Comparison of ENCODE assay signal across 16 cellular contexts in the genomic region with DNA sequence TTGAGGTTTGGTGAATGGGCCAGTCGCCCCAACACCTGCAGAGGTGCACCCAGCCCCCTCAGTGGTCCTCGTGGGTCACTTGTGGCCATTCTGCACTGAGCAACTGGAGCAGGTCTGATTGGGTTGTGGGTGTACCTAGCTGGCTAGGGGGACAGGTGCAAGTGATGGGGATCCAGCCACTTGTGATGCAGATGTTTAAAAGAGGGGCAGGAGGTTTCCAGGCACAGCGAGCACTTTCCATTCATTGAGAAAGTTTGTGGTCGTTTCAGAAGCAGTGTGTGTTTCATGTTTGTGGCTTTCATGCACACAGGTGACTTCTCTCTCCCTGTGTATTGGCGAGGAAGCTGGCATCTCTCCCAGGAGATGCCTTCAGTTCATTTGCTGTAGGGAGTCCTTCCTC. TPM values are rescaled to one million over a fixed set of nuclear protein-coding genes. Genes with fewer than 3 reads are reported as not detected.
DNase-seq lines count a peak whose midpoint lies in the region; ATAC-seq, FAIRE-seq and TF ChIP-seq lines count a peak whose summit lies in the region.
"Had no signal": no experiment of that assay in that cellular context is flagged by ENCODE, and none has a peak within 500 bp of the region (broad histone marks: within the 10 kb centered on the region; RNA-seq: fewer than 3 reads in every experiment).

No MANE protein-coding gene starts in this region.

- H3K36me3 ChIP-seq in adrenal gland (replicated peaks in 1 of 2), result no peaks in the 10 kb centered on the region

- peaks cover 36 to 54% of the 10 kb centered on the region in 2 donors for H3K36me3 Mint-ChIP-seq in CD14-positive monocyte
- peaks cover 11% of the 10 kb centered on the region for H3K36me3 Mint-ChIP-seq in memory B cell

- no peak overlapping the region for H3K27ac ChIP-seq in adrenal gland
- H3K27ac ChIP-seq: coronary artery, right lobe of liver, stomach had no signal

- DNase-seq in CD14-positive monocyte (ENCODE audit: low spot score) (no peak), GM12891 (ENCODE audit: insufficient read length, low spot score) (no peak), RPMI8226 (peak; percentile 10), memory B cell (ENCODE audit: low spot score in 2 of 2) (no peak), adrenal gland (no peak), COR-L47 (lab: John Stamatoyannopoulos, UW) (no peak), left ventricle myocardium superior (no peak), HTR-8/SVneo (ENCODE audit: insufficient read length, low spot score) (no peak)
- DNase-seq: GF-D8, IMR-90, NCI-H1092 treated with DMSO at 0.1 percent for 48 hours, PC-3, stomach had no signal

- H3K27ac Mint-ChIP-seq in CD14-positive monocyte (peak overlapping the region in 4 of 7 donors; percentile 24 to 63 (median 52)), memory B cell (peak overlapping the region; percentile 70)

- FAIRE-seq in GM12891 (lab: Jason Lieb, UNC), result peak; percentile 81
- FAIRE-seq in HTR-8/SVneo (lab: Jason Lieb, UNC), result no peak

- intact Hi-C loops in CD14-positive monocyte (cut with micrococcal nuclease) (no loop called here), adrenal gland (cut with DNase I) (no loop called here), left ventricle myocardium superior (cut with micrococcal nuclease) (no loop called here)

- H3K4me3 ChIP-seq in adrenal gland, result no peak overlapping the region
- H3K4me3 ChIP-seq: coronary artery, right lobe of liver, stomach had no signal

- H3K9me3 Mint-ChIP-seq in CD14-positive monocyte (no peaks in the 10 kb centered on the region), memory B cell (no peaks in the 10 kb centered on the region)

- WGBS in adrenal gland, 4 donors, result 80 to 84% (median 83%) methylated on average over 3 to 5 of the region's 5 CpGs

- H3K27me3 ChIP-seq in adrenal gland, result no peaks in the 10 kb centered on the region
- H3K27me3 ChIP-seq: right lobe of liver, stomach had no signal

- H3K4me1 ChIP-seq in adrenal gland (replicated peaks in 1 of 2), result peaks cover 0 to 6% of the 10 kb centered on the region in 2 donors

- H3K27me3 Mint-ChIP-seq in CD14-positive monocyte (ENCODE audit: low read depth in 3 of 3) (peaks cover 0 to 2% (median 1%) of the 10 kb centered on the region in 3 donors), memory B cell (no peaks in the 10 kb centered on the region)

- peaks cover 12% of the 10 kb centered on the region for H3K4me1 Mint-ChIP-seq in CD14-positive monocyte
- H3K4me1 Mint-ChIP-seq in memory B cell, result peaks cover 36% of the 10 kb centered on the region

- H3K4me3 Mint-ChIP-seq in CD14-positive monocyte (no peak overlapping the region), memory B cell (no peak overlapping the region)

- TF ChIP-seq POLR2A in GM12891 (IDR thresholded peaks at IDR 0.05; ENCODE audit: low read depth, low read length) (no peak), adrenal gland (IDR thresholded peaks at IDR 0.05) (no peak)

- H3K9me3 ChIP-seq in adrenal gland (replicated peaks in 1 of 3), result no peaks in the 10 kb centered on the region
- H3K9me3 ChIP-seq: right lobe of liver, stomach had no signal

- TF ChIP-seq CTCF in CD14-positive monocyte (IDR thresholded peaks at IDR 0.05), result no peak
- TF ChIP-seq CTCF in adrenal gland (IDR thresholded peaks at IDR 0.05), result no peak

- no peak for ATAC-seq in memory B cell (ENCODE audit: low read depth)
- ATAC-seq in left ventricle myocardium superior, result no peak
- ATAC-seq: HCT116, PC-3, right lobe of liver had no signal

TF ChIP-seq in GM12891, 5 proteins besides CTCF, POLR2A, EP300 and RAD21:
- TF ChIP-seq POLR2AphosphoS5 (IDR thresholded peaks at IDR 0.05; ENCODE audit: low read depth, low read length), result no peak
- TF ChIP-seq TAF1 (IDR thresholded peaks at IDR 0.05; ENCODE audit: low read depth, low read length), result no peak
- TF ChIP-seq POU2F2 (IDR thresholded peaks at IDR 0.05; ENCODE audit: low read depth, low read length), result no peak
- TF ChIP-seq SPI1 (IDR thresholded peaks at IDR 0.05; ENCODE audit: low read depth, low read length), result no peak
- no peak for TF ChIP-seq PAX5 (IDR thresholded peaks at IDR 0.05; ENCODE audit: insufficient read depth, low read length, severe bottlenecking)

RNA-seq across cellular contexts. Expression of a gene that starts 34.7 kb away (rescaled TPM):
- under 1 TPM in 1 of 2 donors, not detected in 1; 0.27 TPM for polyA plus RNA-seq in CD14-positive monocyte
- polyA plus RNA-seq in GM12891 (2012; ENCODE audit: low read depth, missing spikeins), result 1.2 TPM
- total RNA-seq in adrenal gland, result 10 to 100 TPM in 1 of 8 donors, 1 to 10 TPM in 6, under 1 TPM in 1; 0.95 to 50.5 (median 3.6) TPM
- 1 to 10 TPM in 1 of 3 donors, under 1 TPM in 1, not detected in 1; 0.37 to 1.0 TPM for polyA plus RNA-seq in adrenal gland
- total RNA-seq in left ventricle myocardium superior, result 0.67 TPM

RNA-seq across cellular contexts. Expression of a gene that starts 35.3 kb away (rescaled TPM):
- polyA plus RNA-seq in CD14-positive monocyte, result 100 to 1,000 TPM; 361 to 433 TPM
- polyA plus RNA-seq in GM12891 (2012; ENCODE audit: low read depth, missing spikeins), result 397 TPM
- 100 to 1,000 TPM in 6 of 8 donors, 10 to 100 TPM in 2; 17.0 to 416 (median 281) TPM for total RNA-seq in adrenal gland
- 100 to 1,000 TPM; 202 to 558 (median 329) TPM for polyA plus RNA-seq in adrenal gland
- total RNA-seq in left ventricle myocardium superior, result 1,297 TPM

RNA-seq across cellular contexts. Expression of a gene that starts 48.0 kb away (rescaled TPM):
- polyA plus RNA-seq in CD14-positive monocyte (not detected), adrenal gland (10 to 100 TPM in 1 of 3 donors, 1 to 10 TPM in 1, under 1 TPM in 1; 0.77 to 30.2 (median 6.1) TPM)
- polyA plus RNA-seq in GM12891 (2012; ENCODE audit: low read depth, missing spikeins), result 4.6 TPM
- total RNA-seq in adrenal gland (1 to 10 TPM in 5 of 8 donors, under 1 TPM in 3; 0.36 to 5.7 (median 1.3) TPM), left ventricle myocardium superior (9.4 TPM)

RNA-seq across cellular contexts. Expression of a gene that starts 57.4 kb away (rescaled TPM):
- polyA plus RNA-seq in CD14-positive monocyte (not detected), adrenal gland (under 1 TPM in 2 of 3 donors, not detected in 1; 0.13 to 0.24 TPM)
- 0.28 TPM for polyA plus RNA-seq in GM12891 (2012; ENCODE audit: low read depth, missing spikeins)
- total RNA-seq in adrenal gland (under 1 TPM in 1 of 8 donors, not detected in 7; 0.43 TPM), left ventricle myocardium superior (0.50 TPM)
